In the genomic region with DNA sequence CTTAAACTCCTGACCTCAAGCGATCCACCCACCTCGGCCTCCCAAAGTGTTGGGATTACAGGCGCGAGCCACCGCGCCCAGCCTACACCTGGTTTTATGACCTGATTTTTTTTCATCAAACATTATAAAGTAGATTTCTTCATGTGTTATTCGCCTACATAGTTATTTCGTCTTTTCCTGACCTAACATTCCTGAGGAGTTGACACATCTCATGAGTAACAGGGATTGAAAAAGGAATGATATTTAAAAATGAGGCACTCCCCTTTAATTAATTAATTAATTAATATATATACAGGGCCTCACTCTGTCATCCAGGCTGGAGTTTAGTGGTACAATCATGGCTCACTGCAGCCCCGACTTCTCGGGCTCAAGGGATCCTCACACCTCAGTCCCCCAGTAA, we compare ENCODE assay signal across 20 cellular contexts. TPM values are rescaled to one million over a fixed set of nuclear protein-coding genes. Genes with fewer than 3 reads are reported as not detected.
A peak's percentile ranks its signal among the peaks of the same experiment; 100 is the strongest.
DNase-seq lines count a peak whose midpoint lies in the region; ATAC-seq and TF ChIP-seq lines count a peak whose summit lies in the region.
"Had no signal": no experiment of that assay in that cellular context is flagged by ENCODE, and none has a peak within 500 bp of the region (broad histone marks: within the 10 kb centered on the region; RNA-seq: fewer than 3 reads in every experiment).

No MANE protein-coding gene starts in this region.

- DNase-seq in EL: peak; percentile 50
- peak; percentile 16 for DNase-seq in LHCN-M2 (ENCODE audit: low read depth)
- DNase-seq in colonic mucosa: peak; percentile 41
- no peak for DNase-seq in mucosa of descending colon
- DNase-seq in NCI-H345 (lab: John Stamatoyannopoulos, UW): no peak
- DNase-seq in DMS79 (lab: John Stamatoyannopoulos, UW): no peak
- no peak for DNase-seq in CD14-positive monocyte (ENCODE audit: low spot score)
- no peak for DNase-seq in NCI-H128 (lab: John Stamatoyannopoulos, UW; ENCODE audit: unreplicated experiment)
- DNase-seq: Caco-2; CD4-positive, alpha-beta T cell; DMS153; KG1; NCI-H1436; NCI-H1930; NCI-H446 treated with DMSO at 0.1 percent for 48 hours; Peyer's patch; SHP77; SK-N-SH had no signal

- H3K4me1 Mint-ChIP-seq in CD14-positive monocyte: no peaks in the 10 kb centered on the region

- H3K4me3 ChIP-seq in colonic mucosa (no peak overlapping the region), mucosa of descending colon (no peak overlapping the region)
- H3K4me3 ChIP-seq: Peyer's patch had no signal

- no peak overlapping the region for H3K9ac ChIP-seq in colonic mucosa (ENCODE audit: low read depth in 2 of 2, low read length in 2 of 2)
- H3K9ac ChIP-seq: SK-N-SH had no signal

- ATAC-seq in mucosa of descending colon: peak; percentile 10
- ATAC-seq: HepG2 had no signal

- no peaks in the 10 kb centered on the region for H3K36me3 ChIP-seq in colonic mucosa
- no peaks in the 10 kb centered on the region for H3K36me3 ChIP-seq in mucosa of descending colon (ENCODE audit: low read depth)
- H3K36me3 ChIP-seq: Peyer's patch had no signal

- peaks cover 4 to 14% (median 8%) of the 10 kb centered on the region in 7 donors for H3K9me3 Mint-ChIP-seq in CD14-positive monocyte
- H3K9me3 Mint-ChIP-seq: CD4-positive, alpha-beta T cell had no signal

- no peaks in the 10 kb centered on the region for H3K27me3 ChIP-seq in colonic mucosa
- H3K27me3 ChIP-seq: Peyer's patch had no signal

- H3K9me3 ChIP-seq in colonic mucosa: no peaks in the 10 kb centered on the region
- H3K9me3 ChIP-seq in mucosa of descending colon: no peaks in the 10 kb centered on the region
- H3K9me3 ChIP-seq: Peyer's patch had no signal

- intact Hi-C loops in colonic mucosa (cut with DNase I): no loop called here
- intact Hi-C loops in mucosa of descending colon (cut with DNase I, micrococcal nuclease): no loop called here
- intact Hi-C loops in CD14-positive monocyte (cut with micrococcal nuclease): no loop called here

- H3K4me1 ChIP-seq in colonic mucosa (peaks cover 4% of the 10 kb centered on the region), mucosa of descending colon (ENCODE audit: low read depth) (peaks cover 10% of the 10 kb centered on the region)

- H3K27ac ChIP-seq in colonic mucosa: no peak overlapping the region
- H3K27ac ChIP-seq: Peyer's patch had no signal

- peaks cover 1 to 4% (median 1%) of the 10 kb centered on the region in 3 donors for H3K27me3 Mint-ChIP-seq in CD14-positive monocyte (ENCODE audit: low read depth in 3 of 3)
- H3K27me3 Mint-ChIP-seq: B cell; CD4-positive, alpha-beta T cell had no signal

- no peak overlapping the region for H3K4me3 Mint-ChIP-seq in CD14-positive monocyte
- H3K4me3 Mint-ChIP-seq: B cell; CD4-positive, alpha-beta T cell had no signal

- H3K36me3 Mint-ChIP-seq in CD14-positive monocyte: no peaks in the 10 kb centered on the region

- TF ChIP-seq CTCF in colonic mucosa (IDR thresholded peaks at IDR 0.05) (no peak), mucosa of descending colon (IDR thresholded peaks at IDR 0.05) (no peak), CD14-positive monocyte (IDR thresholded peaks at IDR 0.05) (no peak)

- H3K27ac Mint-ChIP-seq in CD14-positive monocyte: no peak overlapping the region
- H3K27ac Mint-ChIP-seq: B cell; CD4-positive, alpha-beta T cell had no signal

RNA-seq across cellular contexts. Expression of a gene that starts 20.2 kb away (rescaled TPM):
- total RNA-seq in LHCN-M2 (2014; rRNA removed) (9.7 and 17.1 TPM in 2 replicates), colonic mucosa (10 to 100 TPM; 23.2 to 23.8 TPM), mucosa of descending colon (10 to 100 TPM; 19.3 to 43.8 (median 20.7) TPM)
- polyA plus RNA-seq in LHCN-M2 (2012): 6.9 TPM
- 10 to 100 TPM; 17.3 to 19.0 TPM for polyA plus RNA-seq in CD14-positive monocyte

Comparison
In these comparisons a context has a peak if more than half of its experiments do, and no peak if none do; other contexts are left out.
1. DNase-seq: peak in EL (single experiment), LHCN-M2 (single experiment) and colonic mucosa (single experiment); none in mucosa of descending colon (0 of 3), NCI-H345 (single experiment), DMS79 (single experiment), CD14-positive monocyte (single experiment) and NCI-H128 (single experiment).